In the genomic region with DNA sequence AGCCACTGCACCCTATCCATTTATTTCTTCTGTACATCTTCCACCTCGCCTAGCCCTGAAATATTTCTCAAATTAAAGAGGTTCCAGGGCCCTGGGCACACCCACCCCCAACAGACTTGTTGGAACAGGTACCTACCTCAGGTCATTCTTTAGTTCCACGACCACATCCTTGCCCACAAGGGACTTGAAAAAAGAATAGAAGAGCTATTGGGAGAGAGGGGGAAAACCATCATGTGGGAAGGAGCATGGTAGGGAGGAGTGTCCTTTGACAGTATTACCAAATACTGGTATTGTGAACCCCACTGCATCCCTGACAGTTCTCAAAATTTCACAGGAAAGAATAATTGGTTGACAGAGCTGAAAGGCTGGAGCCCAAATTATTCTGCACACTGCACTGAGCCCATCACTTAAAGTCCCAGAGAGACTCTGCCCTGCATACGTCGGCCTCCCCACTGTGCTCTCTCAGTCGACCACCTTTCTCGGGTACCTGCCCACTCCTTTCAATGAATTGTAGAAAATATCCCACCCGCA, we compare ENCODE assay signal across 8 cellular contexts. TPM values are rescaled to one million over a fixed set of nuclear protein-coding genes. Genes with fewer than 3 reads are reported as not detected.
A peak's percentile ranks its signal among the peaks of the same experiment; 100 is the strongest.
DNase-seq lines count a peak whose midpoint lies in the region; ATAC-seq, FAIRE-seq and TF ChIP-seq lines count a peak whose summit lies in the region.

No MANE protein-coding gene starts in this region.

- H3K27me3 Mint-ChIP-seq in activated CD4-positive, alpha-beta T cell treated with anti-CD3 and anti-CD28 coated beads for 36 hours, result no peaks in the 10 kb centered on the region
- H3K27me3 Mint-ChIP-seq in T-cell, result no peaks in the 10 kb centered on the region

- H3K36me3 Mint-ChIP-seq in activated CD4-positive, alpha-beta T cell treated with anti-CD3 and anti-CD28 coated beads for 36 hours (ENCODE audit: low read depth), result peaks cover 29% of the 10 kb centered on the region
- peaks cover 24% of the 10 kb centered on the region for H3K36me3 Mint-ChIP-seq in T-cell

- CTCF ChIA-PET in activated CD4-positive, alpha-beta T cell treated with anti-CD3 and anti-CD28 coated beads for 36 hours (lab: Charles Lee), result interaction anchor here (0.8 to 2.5 kb wide), 11 partner anchors 10 to 152 kb away, joined by 4 to 23 read pairs (median 6); partner anchors contain the start of genes C6orf47, MSH5 and VARS1
- CTCF ChIA-PET in T-cell (lab: Charles Lee), result interaction anchor here (0.6 to 1.6 kb wide), 5 partner anchors 10 to 76 kb away, joined by 3 to 9 read pairs (median 7); partner anchors contain the start of gene VARS1 (in 1 of the 2)

- ATAC-seq in activated CD4-positive, alpha-beta T cell treated with anti-CD3 and anti-CD28 coated beads for 36 hours, result peak; percentile 20
- ATAC-seq in T-cell (replicated peaks in 1 of 4) (peak in 3 of 4 experiments; percentile 10 to 17 (median 15)), sciatic nerve (peak; percentile 2)

- peak overlapping the region; percentile 69 to 87 for H3K4me3 ChIP-seq in foreskin fibroblast (ENCODE audit: low read depth in 1 of 2, low read length in 2 of 2)

- FAIRE-seq in frontal cortex (lab: Jason Lieb, UNC), result no peak

- POLR2A ChIA-PET in activated CD4-positive, alpha-beta T cell treated with anti-CD3 and anti-CD28 coated beads for 36 hours (lab: Charles Lee), result interaction anchor here (0.6 to 2.2 kb wide), 8 partner anchors 10 to 141 kb away, joined by 3 to 20 read pairs (median 4); partner anchors contain the start of genes GPANK1 and HSPA1B
- POLR2A ChIA-PET in T-cell (lab: Charles Lee), result interaction anchor here (0.6 to 1.7 kb wide), 5 partner anchors 9 to 91 kb away, joined by 3 to 5 read pairs (median 5); partner anchors contain the start of genes HSPA1A (in 1 of the 2), HSPA1B (in 1 of the 2) and HSPA1L (in 1 of the 2)

- H3K9me3 Mint-ChIP-seq in activated CD4-positive, alpha-beta T cell treated with anti-CD3 and anti-CD28 coated beads for 36 hours (ENCODE audit: low read depth), result no peaks in the 10 kb centered on the region
- H3K9me3 Mint-ChIP-seq in T-cell, result no peaks in the 10 kb centered on the region

- peak overlapping the region; percentile 94 for H3K27ac Mint-ChIP-seq in activated CD4-positive, alpha-beta T cell treated with anti-CD3 and anti-CD28 coated beads for 36 hours
- peak overlapping the region; percentile 91 to 94 for H3K27ac Mint-ChIP-seq in T-cell

- TF ChIP-seq CTCF in foreskin fibroblast (IDR thresholded peaks at IDR 0.05; ENCODE audit: low read depth, low read length), result no peak

- H3K4me1 Mint-ChIP-seq in activated CD4-positive, alpha-beta T cell treated with anti-CD3 and anti-CD28 coated beads for 36 hours, result peaks cover 16% of the 10 kb centered on the region
- H3K4me1 Mint-ChIP-seq in T-cell, result peaks cover 20 to 32% (median 21%) of the 10 kb centered on the region in 3 donors

- peak; percentile 34 for DNase-seq in activated CD4-positive, alpha-beta T cell treated with anti-CD3 and anti-CD28 coated beads for 36 hours
- DNase-seq in activated CD4-positive, alpha-beta T cell treated with anti-CD3 and anti-CD28 coated beads, Interleukin-2, amount 50 U/mL, for 4 hours, result no peak
- no peak for DNase-seq in T-cell
- no peak for DNase-seq in foreskin fibroblast
- peak; percentile 32 for DNase-seq in sciatic nerve (ENCODE audit: low spot score)
- DNase-seq in frontal cortex (ENCODE audit: low spot score in 2 of 2), result no peak
- DNase-seq in dedifferentiated amniotic fluid mesenchymal stem cell (ENCODE audit: extremely low spot score), result no peak
- no peak for DNase-seq in NCI-H2171 treated with DMSO at 0.1 percent for 48 hours (lab: John Stamatoyannopoulos, UW)

- peak overlapping the region; percentile 91 for H3K4me3 Mint-ChIP-seq in activated CD4-positive, alpha-beta T cell treated with anti-CD3 and anti-CD28 coated beads for 36 hours
- H3K4me3 Mint-ChIP-seq in T-cell, result peak overlapping the region; percentile 83 to 90 (median 89)

- intact Hi-C loops in activated CD4-positive, alpha-beta T cell treated with anti-CD3 and anti-CD28 coated beads for 36 hours (cut with DNase I, micrococcal nuclease), result loop anchor here (1.0 to 10.0 kb wide), 5 partner anchors 9 to 1481 kb away; partner anchors contain the start of genes HSPA1B (in 1 of the 2), TRIM39 (in 1 of the 2) and VARS1 (in 1 of the 2)
- intact Hi-C loops in sciatic nerve (cut with DNase I), result no loop called here

RNA-seq across cellular contexts. Expression of gene LSM2, which starts 0.8 kb away (rescaled TPM):
- total RNA-seq in activated CD4-positive, alpha-beta T cell treated with anti-CD3 and anti-CD28 coated beads for 36 hours, result 100 to 1,000 TPM; 112 to 124 TPM
- total RNA-seq in T-cell (10 to 100 TPM; 24.2 to 36.4 (median 30.6) TPM), sciatic nerve (30.1 TPM), frontal cortex (23.6 TPM)

RNA-seq across cellular contexts. Expression of gene HSPA1L, which starts 9.1 kb away (rescaled TPM):
- total RNA-seq in activated CD4-positive, alpha-beta T cell treated with anti-CD3 and anti-CD28 coated beads for 36 hours, result 1 to 10 TPM; 1.9 to 2.2 TPM
- total RNA-seq in T-cell, result 1 to 10 TPM; 2.8 to 8.5 (median 8.1) TPM
- 2.8 TPM for total RNA-seq in sciatic nerve
- total RNA-seq in frontal cortex, result 5.7 TPM

RNA-seq across cellular contexts. Expression of gene HSPA1A, which starts 9.3 kb away (rescaled TPM):
- total RNA-seq in activated CD4-positive, alpha-beta T cell treated with anti-CD3 and anti-CD28 coated beads for 36 hours, result 10 to 100 TPM; 56.1 to 64.7 TPM
- total RNA-seq in T-cell (100 to 1,000 TPM in 1 of 5 donors, 10 to 100 TPM in 2, 1 to 10 TPM in 2; 8.8 to 117 (median 77.9) TPM), sciatic nerve (195 TPM), frontal cortex (111 TPM)

RNA-seq across cellular contexts. Expression of gene VARS1, which starts 10.5 kb away (rescaled TPM):
- 100 to 1,000 TPM; 147 to 169 TPM for total RNA-seq in activated CD4-positive, alpha-beta T cell treated with anti-CD3 and anti-CD28 coated beads for 36 hours
- 10 to 100 TPM; 44.4 to 71.0 (median 62.5) TPM for total RNA-seq in T-cell
- 42.3 TPM for total RNA-seq in sciatic nerve
- total RNA-seq in frontal cortex, result 34.6 TPM

RNA-seq across cellular contexts. Expression of gene HSPA1B, which starts 21.5 kb away (rescaled TPM):
- total RNA-seq in activated CD4-positive, alpha-beta T cell treated with anti-CD3 and anti-CD28 coated beads for 36 hours, result 10 to 100 TPM; 54.6 to 61.1 TPM
- total RNA-seq in T-cell (100 to 1,000 TPM in 1 of 5 donors, 10 to 100 TPM in 2, 1 to 10 TPM in 2; 6.3 to 105 (median 67.9) TPM), sciatic nerve (181 TPM), frontal cortex (180 TPM)

Comparison
In these comparisons a context has a peak if more than half of its experiments do, and no peak if none do; other contexts are left out.
1. DNase-seq: peak in activated CD4-positive, alpha-beta T cell treated with anti-CD3 and anti-CD28 coated beads for 36 hours (single experiment) and sciatic nerve (single experiment); none in activated CD4-positive, alpha-beta T cell treated with anti-CD3 and anti-CD28 coated beads, Interleukin-2, amount 50 U/mL, for 4 hours (0 of 2), T-cell (0 of 34), foreskin fibroblast (0 of 2), frontal cortex (0 of 2), dedifferentiated amniotic fluid mesenchymal stem cell (single experiment) and NCI-H2171 treated with DMSO at 0.1 percent for 48 hours (single experiment).
2. Peak in every context shown above with its lines, with median percentiles within 50 percentile points of each other: ATAC-seq.